ENCODE assay signal across 36 cellular contexts in the genomic region with DNA sequence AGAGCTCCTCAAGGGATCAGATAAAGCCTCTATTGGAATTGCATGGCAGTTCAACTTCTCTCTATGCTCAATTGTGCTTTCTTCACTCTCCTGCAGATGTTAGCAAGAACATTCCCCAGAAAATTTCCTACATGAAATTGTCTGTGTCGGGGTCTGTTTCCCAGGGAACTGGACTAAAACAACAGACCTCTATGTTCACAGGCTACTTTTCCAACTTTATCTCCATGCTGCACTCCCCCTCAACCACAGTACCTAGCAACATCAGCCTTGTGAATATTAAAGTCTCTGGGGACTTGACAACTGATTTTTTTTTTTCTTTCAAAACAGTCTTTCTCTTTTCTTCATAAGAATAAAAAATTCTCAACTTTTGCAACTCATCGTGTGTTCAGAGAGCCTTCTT.
"Had no signal": no experiment of that assay in that cellular context is flagged by ENCODE, and none has a peak within 500 bp of the region (broad histone marks: within the 10 kb centered on the region; RNA-seq: fewer than 3 reads in every experiment).

No MANE protein-coding gene starts in this region.

- H3K36me3 ChIP-seq: adrenal gland, ascending aorta, brain microvascular endothelial cell, breast epithelium had no signal

- DNase-seq: activated B cell treated with CpG ODN at 0.5 μM for 24 hours; activated CD4-positive, alpha-beta memory T cell treated with anti-CD3 and anti-CD28 coated beads for 36 hours; activated CD4-positive, alpha-beta T cell treated with anti-CD3 and anti-CD28 coated beads for 4 hours; activated CD4-positive, alpha-beta T cell treated with anti-CD3 and anti-CD28 coated beads, Interleukin-2, amount 10 ng/mL, durations not matched to agents 24 days and 14 days; activated CD4-positive, alpha-beta T cell treated with anti-CD3 and anti-CD28 coated beads, Interleukin-2, amount 50 U/mL, for 1 hour; activated CD4-positive, alpha-beta T cell treated with anti-CD3 and anti-CD28 coated beads, Interleukin-2, amount 50 U/mL, for 4 hours; activated CD4-positive, CD25-positive, alpha-beta regulatory T cell treated with anti-CD3 and anti-CD28 coated beads, Interleukin-2, amount 50 U/mL, for 72 hours; activated CD8-positive, alpha-beta memory T cell treated with anti-CD3 and anti-CD28 coated beads, Interleukin-2, amount 50 U/mL, for 4 hours; activated CD8-positive, alpha-beta T cell treated with anti-CD3 and anti-CD28 coated beads for 36 hours; activated effector memory CD4-positive, alpha-beta T cell treated with anti-CD3 and anti-CD28 coated beads, Interleukin-2, amount 50 U/mL, for 16 hours; activated gamma-delta T cell treated with Interleukin-2 at 50 U/mL for 16 hours; activated naive CD4-positive, alpha-beta T cell; activated naive CD4-positive, alpha-beta T cell treated with anti-CD3 and anti-CD28 coated beads for 36 hours; activated naive CD4-positive, alpha-beta T cell treated with anti-CD3 and anti-CD28 coated beads, Interleukin-2, amount 50 U/mL, for 16 hours; activated naive CD8-positive, alpha-beta T cell treated with anti-CD3 and anti-CD28 coated beads for 36 hours; activated T-cell treated with anti-CD3 and anti-CD28 coated beads for 4 hours; activated T-cell treated with anti-CD3 and anti-CD28 coated beads, Interleukin-2, amount 50 U/mL, for 1 hour; activated T-cell treated with anti-CD3 and anti-CD28 coated beads, Interleukin-2, amount 50 U/mL, for 4 hours; activated T-cell treated with anti-CD3 and anti-CD28 coated beads, Interleukin-2, amount 50 U/mL, for 72 hours; adrenal gland; amygdala; anterior cingulate cortex; body of pancreas; brain microvascular endothelial cell; central memory CD4-positive, alpha-beta T cell; T-helper 1 cell; T-helper 2 cell; T-helper 9 cell had no signal

- H3K4me3 ChIP-seq: adrenal gland, ascending aorta, body of pancreas, breast epithelium had no signal

- H3K4me1 Mint-ChIP-seq: activated B cell treated with CpG ODN at 0.5 μM for 24 hours; activated CD4-positive, alpha-beta T cell treated with anti-CD3 and anti-CD28 coated beads, Interleukin-2, amount 10 ng/mL, durations not matched to agents 24 days and 14 days; activated naive CD8-positive, alpha-beta T cell treated with anti-CD3 and anti-CD28 coated beads for 36 hours; activated T-helper 17 cell treated with anti-CD3 and anti-CD28 coated beads, Interleukin-2, amount 50 U/mL, for 72 hours had no signal

- H3K9me3 ChIP-seq: adrenal gland, ascending aorta, body of pancreas had no signal

- H3K27me3 ChIP-seq: adrenal gland, ascending aorta, body of pancreas, brain microvascular endothelial cell, breast epithelium had no signal

- H3K4me3 Mint-ChIP-seq: activated B cell treated with CpG ODN at 0.5 μM for 24 hours; activated CD4-positive, alpha-beta memory T cell treated with anti-CD3 and anti-CD28 coated beads for 36 hours; activated CD4-positive, alpha-beta T cell treated with anti-CD3 and anti-CD28 coated beads, Interleukin-2, amount 10 ng/mL, durations not matched to agents 24 days and 14 days; activated CD8-positive, alpha-beta T cell treated with anti-CD3 and anti-CD28 coated beads for 36 hours; activated naive CD4-positive, alpha-beta T cell treated with anti-CD3 and anti-CD28 coated beads for 36 hours; activated naive CD8-positive, alpha-beta T cell treated with anti-CD3 and anti-CD28 coated beads for 36 hours; activated T-cell treated with anti-CD3 and anti-CD28 coated beads, Interleukin-2, amount 50 U/mL, for 4 hours; activated T-cell treated with anti-CD3 and anti-CD28 coated beads, Interleukin-2, amount 50 U/mL, for 72 hours; activated T-helper 1 cell treated with anti-CD3 and anti-CD28 coated beads, Interleukin-12 subunit alpha, Interleukin-12 subunit beta, Interleukin-2, Interleukin-4 antibody, amounts not matched to agents 30 ng/mL and 10 ng/mL and 1 ng/mL, durations not matched to agents 14 hours and 24 hours and 36 hours; activated T-helper 17 cell treated with anti-CD3 and anti-CD28 coated beads, Interleukin-2, amount 50 U/mL, for 72 hours; T-helper 1 cell treated with Interleukin-12 subunit alpha and Interleukin-12 subunit beta and Interleukin-4 antibody, amounts not matched to agents 30 μg/mL and 1 μg/mL, for 36 hours; T-helper 2 cell treated with Interferon-gamma antibody and Interleukin-4, amounts not matched to agents 5 μg/mL and 100 μg/mL, for 36 hours had no signal

- H3K27me3 Mint-ChIP-seq: activated B cell treated with CpG ODN at 0.5 μM for 24 hours; activated CD4-positive, alpha-beta memory T cell treated with anti-CD3 and anti-CD28 coated beads for 36 hours; activated CD4-positive, alpha-beta T cell treated with anti-CD3 and anti-CD28 coated beads, Interleukin-2, amount 10 ng/mL, durations not matched to agents 24 days and 14 days; activated CD8-positive, alpha-beta T cell treated with anti-CD3 and anti-CD28 coated beads for 36 hours; activated naive CD8-positive, alpha-beta T cell treated with anti-CD3 and anti-CD28 coated beads for 36 hours; activated T-helper 17 cell treated with anti-CD3 and anti-CD28 coated beads, Interleukin-2, amount 50 U/mL, for 72 hours had no signal

- H3K9me3 Mint-ChIP-seq: activated CD4-positive, alpha-beta T cell treated with anti-CD3 and anti-CD28 coated beads, Interleukin-2, amount 10 ng/mL, durations not matched to agents 24 days and 14 days had no signal

- H3K27ac ChIP-seq: adrenal gland, ascending aorta, body of pancreas, brain microvascular endothelial cell, breast epithelium, VCaP had no signal

- H3K36me3 Mint-ChIP-seq: activated CD4-positive, alpha-beta memory T cell treated with anti-CD3 and anti-CD28 coated beads for 36 hours; activated naive CD8-positive, alpha-beta T cell treated with anti-CD3 and anti-CD28 coated beads for 36 hours had no signal

- H3K27ac Mint-ChIP-seq: activated B cell treated with CpG ODN at 0.5 μM for 24 hours; activated CD4-positive, alpha-beta memory T cell treated with anti-CD3 and anti-CD28 coated beads for 36 hours; activated CD4-positive, alpha-beta T cell treated with anti-CD3 and anti-CD28 coated beads, Interleukin-2, amount 10 ng/mL, durations not matched to agents 24 days and 14 days; activated CD8-positive, alpha-beta T cell treated with anti-CD3 and anti-CD28 coated beads for 36 hours; activated naive CD4-positive, alpha-beta T cell treated with anti-CD3 and anti-CD28 coated beads for 36 hours; activated naive CD4-positive, alpha-beta T cell treated with anti-CD3 and anti-CD28 coated beads, Interleukin-2, amount 50 U/mL, for 72 hours; activated naive CD8-positive, alpha-beta T cell treated with anti-CD3 and anti-CD28 coated beads for 36 hours; activated T-cell treated with anti-CD3 and anti-CD28 coated beads, Interleukin-2, amount 50 U/mL, for 72 hours; activated T-helper 1 cell treated with anti-CD3 and anti-CD28 coated beads, Interleukin-12 subunit alpha, Interleukin-12 subunit beta, Interleukin-2, Interleukin-4 antibody, amounts not matched to agents 30 ng/mL and 10 ng/mL and 1 ng/mL, durations not matched to agents 14 hours and 24 hours and 36 hours; activated T-helper 17 cell treated with anti-CD3 and anti-CD28 coated beads, Interleukin-2, amount 50 U/mL, for 72 hours; T-helper 1 cell treated with Interleukin-12 subunit alpha and Interleukin-12 subunit beta and Interleukin-4 antibody, amounts not matched to agents 30 μg/mL and 1 μg/mL, for 36 hours; T-helper 2 cell treated with Interferon-gamma antibody and Interleukin-4, amounts not matched to agents 5 μg/mL and 100 μg/mL, for 36 hours had no signal

- H3K4me1 ChIP-seq: adrenal gland, ascending aorta, body of pancreas, breast epithelium had no signal
